ENCODE assay signal across 8 cellular contexts in the genomic region with DNA sequence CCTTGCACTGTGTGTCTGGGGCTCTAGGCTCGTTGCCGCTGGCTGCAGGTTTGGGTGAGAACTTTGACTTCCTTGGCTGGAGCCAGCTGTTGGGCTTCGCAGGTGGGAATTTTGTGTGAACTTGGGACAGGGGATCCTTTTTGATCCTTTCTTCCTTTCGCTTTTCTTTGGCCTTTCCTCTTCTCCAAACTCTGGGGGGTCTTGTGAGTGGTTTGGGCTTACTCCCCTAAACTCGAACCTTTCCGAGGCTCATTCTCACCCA. TPM values are rescaled to one million over a fixed set of nuclear protein-coding genes. Genes with fewer than 3 reads are reported as not detected.
A peak's percentile ranks its signal among the peaks of the same experiment; 100 is the strongest.
DNase-seq lines count a peak whose midpoint lies in the region; ATAC-seq and TF ChIP-seq lines count a peak whose summit lies in the region.

No MANE protein-coding gene starts in this region.

- ATAC-seq in psoas muscle (no peak), HG02885 (IDR thresholded peaks at IDR 0.05; ENCODE audit: poor library complexity, unreplicated experiment) (no peak)

- intact Hi-C loops in psoas muscle (cut with DNase I), result loop anchor here in 1 of 2 donors (5.0 kb wide), 1 partner anchor 42 kb away; no protein-coding TSS in a partner anchor

- no peaks in the 10 kb centered on the region for H3K9me3 ChIP-seq in SJSA1 (replicated peaks)
- H3K9me3 ChIP-seq in psoas muscle, result no peaks in the 10 kb centered on the region

- peaks cover 14% of the 10 kb centered on the region for H3K4me1 ChIP-seq in SJSA1 (replicated peaks)
- H3K4me1 ChIP-seq in psoas muscle, result peaks cover 38% of the 10 kb centered on the region

- WGBS in psoas muscle, 3 donors, result 12 to 29% (median 14%) methylated on average over 6 of the region's 6 CpGs

- peak overlapping the region; percentile 74 for H3K4me3 ChIP-seq in GM06990 (replicated peaks; ENCODE audit: low read depth, low read length)
- H3K4me3 ChIP-seq in SJSA1, result peak overlapping the region; percentile 54
- peak overlapping the region; percentile 68 for H3K4me3 ChIP-seq in fibroblast of mammary gland (ENCODE audit: control insufficient read depth, low read depth, low read length)
- peak overlapping the region; percentile 79 for H3K4me3 ChIP-seq in psoas muscle

- DNase-seq in GM06990 (ENCODE audit: extremely low read depth, insufficient read length) (no peak), SJSA1 (ENCODE audit: low read depth in 1 of 2, low spot score in 2 of 2) (no peak), fibroblast of mammary gland (ENCODE audit: low read depth) (no peak), psoas muscle (no peak), T1000 (lab: John Stamatoyannopoulos, UW) (no peak), DMS53 treated with DMSO at 0.1 percent for 48 hours (lab: John Stamatoyannopoulos, UW; ENCODE audit: unreplicated experiment) (no peak), NCI-H1417 (lab: John Stamatoyannopoulos, UW) (no peak)

- no peak overlapping the region for H3K27ac ChIP-seq in SJSA1
- H3K27ac ChIP-seq in psoas muscle, result peak overlapping the region; percentile 97

- H3K27me3 ChIP-seq in GM06990 (replicated peaks; ENCODE audit: control insufficient read depth, insufficient read depth, low read length), result no peaks in the 10 kb centered on the region
- no peaks in the 10 kb centered on the region for H3K27me3 ChIP-seq in SJSA1 (replicated peaks)
- H3K27me3 ChIP-seq in psoas muscle (ENCODE audit: insufficient read depth in 3 of 3, low read length in 2 of 3), result no peaks in the 10 kb centered on the region

- TF ChIP-seq CTCF in GM06990 (IDR thresholded peaks at IDR 0.05; ENCODE audit: insufficient read depth, low read length, poor library complexity, severe bottlenecking) (no peak), fibroblast of mammary gland (conservative IDR thresholded peaks at IDR 0.05; ENCODE audit: control insufficient read depth, insufficient read depth, low read depth, low read length) (no peak), psoas muscle (IDR thresholded peaks at IDR 0.05) (no peak)

- no peaks in the 10 kb centered on the region for H3K36me3 ChIP-seq in GM06990 (ENCODE audit: control insufficient read depth, insufficient read depth, low read length)
- no peaks in the 10 kb centered on the region for H3K36me3 ChIP-seq in SJSA1
- no peaks in the 10 kb centered on the region for H3K36me3 ChIP-seq in psoas muscle (ENCODE audit: insufficient read depth in 1 of 2, low read depth in 1 of 2)

RNA-seq across cellular contexts. Expression of a gene that starts 0.6 kb away (rescaled TPM):
- total RNA-seq in SJSA1 (2014; rRNA removed; shearing (Covaris generic)), result 4.4 and 4.8 TPM in 2 replicates
- total RNA-seq in psoas muscle, result 1,000 to 10,000 TPM in 1 of 4 donors, 100 to 1,000 TPM in 3; 574 to 1,432 (median 837) TPM
- polyA plus RNA-seq in psoas muscle, result 1,000 to 10,000 TPM in 1 of 3 donors, 100 to 1,000 TPM in 2; 134 to 1,231 (median 616) TPM

Comparison
In these comparisons a context has a peak if more than half of its experiments do, and no peak if none do; other contexts are left out.
1. RNA of a gene that starts 0.6 kb away (total RNA-seq): 574 to 1,432 TPM in psoas muscle; 4.4 to 4.8 TPM in SJSA1; every median in the first group is over 10 times any median in the second.
2. Peak in every context shown above with its lines, with median percentiles within 50 percentile points of each other: H3K4me3 ChIP-seq.